Comparison of ENCODE assay signal across 17 cellular contexts in the genomic region with DNA sequence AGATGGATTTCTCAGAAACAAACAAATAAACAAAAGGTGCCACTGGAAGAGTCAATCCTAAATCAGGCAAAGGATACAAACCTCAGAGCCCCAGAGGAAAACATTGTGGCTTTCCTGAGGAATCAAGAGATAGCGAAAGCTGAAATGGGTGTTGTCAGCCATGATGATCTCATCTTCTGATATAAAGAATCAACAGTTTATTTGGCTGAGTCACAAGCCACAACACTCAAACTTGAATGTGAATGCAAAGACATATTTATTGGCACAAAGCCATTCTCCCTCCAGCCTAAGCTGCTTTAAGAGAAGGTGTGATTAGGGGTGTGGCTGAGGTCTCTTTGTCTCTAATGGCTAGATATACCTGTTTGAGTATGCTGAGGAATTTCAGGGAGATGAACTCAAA.
DNase-seq lines count a peak whose midpoint lies in the region; ATAC-seq and TF ChIP-seq lines count a peak whose summit lies in the region.
"Had no signal": no experiment of that assay in that cellular context is flagged by ENCODE, and none has a peak within 500 bp of the region (broad histone marks: within the 10 kb centered on the region; RNA-seq: fewer than 3 reads in every experiment).

No MANE protein-coding gene starts in this region.

- peak; percentile 19 for DNase-seq in AG08395 (ENCODE audit: low spot score)
- DNase-seq in RWPE2 (ENCODE audit: low spot score) = peak; percentile 77
- DNase-seq in fibroblast of peridontal ligament (ENCODE audit: extremely low read depth) = peak; percentile 29
- DNase-seq in retina = no peak
- DNase-seq in NCI-H1694 treated with DMSO at 0.1 percent for 48 hours (lab: John Stamatoyannopoulos, UW) = no peak
- DNase-seq: KG1; kidney; NCI-H446; stimulated activated CD4-positive, alpha-beta T cell treated with anti-CD3 and anti-CD28 coated beads, Interleukin-12 subunit alpha, Interleukin-12 subunit beta, amount 100 ng/mL, for 4 hours had no signal

- CTCF ChIA-PET in HEK293 (lab: Yijun Ruan, JAX) = interaction anchor here (0.6 kb wide), 2 partner anchors 449 to 610 kb away, joined by 3 read pairs; no protein-coding TSS in a partner anchor

- H3K36me3 ChIP-seq in HEK293 (ENCODE audit: control insufficient read depth in 2 of 2, insufficient read depth in 1 of 2, low read length in 2 of 2) (no peaks in the 10 kb centered on the region), RWPE2 (ENCODE audit: low read depth) (no peaks in the 10 kb centered on the region)

- H3K27me3 ChIP-seq in RWPE2 (ENCODE audit: insufficient read depth, poor library complexity, severe bottlenecking) = no peaks in the 10 kb centered on the region

- H3K27ac ChIP-seq in HEK293 (ENCODE audit: extremely low read depth, low read depth, low read length) = no peak overlapping the region
- peak overlapping the region; percentile 20 for H3K27ac ChIP-seq in RWPE2 (ENCODE audit: poor library complexity, severe bottlenecking)
- H3K27ac ChIP-seq: C4-2B had no signal

- no peak overlapping the region for H3K4me3 Mint-ChIP-seq in stimulated activated memory B cell treated with anti-CD40 and anti-IgM and Interleukin-4, amounts not matched to agents 10 μg/mL and 1 μg/mL and 100 μg/mL, for 72 hours
- H3K4me3 Mint-ChIP-seq: activated T-helper 1 cell treated with anti-CD3 and anti-CD28 coated beads, Interleukin-12 subunit alpha, Interleukin-12 subunit beta, Interleukin-2, Interleukin-4 antibody, amounts not matched to agents 30 ng/mL and 10 ng/mL and 1 ng/mL, durations not matched to agents 14 hours and 24 hours and 36 hours; central memory CD8-positive, alpha-beta T cell; nephron had no signal

- H3K9me3 ChIP-seq in HEK293 (ENCODE audit: control insufficient read depth, insufficient read depth, low read depth, low read length) (no peaks in the 10 kb centered on the region), RWPE2 (ENCODE audit: severe bottlenecking) (no peaks in the 10 kb centered on the region)

- H3K9me3 Mint-ChIP-seq in stimulated activated memory B cell treated with anti-CD40 and anti-IgM and Interleukin-4, amounts not matched to agents 10 μg/mL and 1 μg/mL and 100 μg/mL, for 72 hours = no peaks in the 10 kb centered on the region
- H3K9me3 Mint-ChIP-seq: activated T-helper 1 cell treated with anti-CD3 and anti-CD28 coated beads, Interleukin-12 subunit alpha, Interleukin-12 subunit beta, Interleukin-2, Interleukin-4 antibody, amounts not matched to agents 30 ng/mL and 10 ng/mL and 1 ng/mL, durations not matched to agents 14 hours and 24 hours and 36 hours; central memory CD8-positive, alpha-beta T cell; nephron had no signal

- no peak overlapping the region for H3K27ac Mint-ChIP-seq in stimulated activated memory B cell treated with anti-CD40 and anti-IgM and Interleukin-4, amounts not matched to agents 10 μg/mL and 1 μg/mL and 100 μg/mL, for 72 hours
- H3K27ac Mint-ChIP-seq: activated T-helper 1 cell treated with anti-CD3 and anti-CD28 coated beads, Interleukin-12 subunit alpha, Interleukin-12 subunit beta, Interleukin-2, Interleukin-4 antibody, amounts not matched to agents 30 ng/mL and 10 ng/mL and 1 ng/mL, durations not matched to agents 14 hours and 24 hours and 36 hours; nephron had no signal

- H3K4me1 Mint-ChIP-seq in stimulated activated memory B cell treated with anti-CD40 and anti-IgM and Interleukin-4, amounts not matched to agents 10 μg/mL and 1 μg/mL and 100 μg/mL, for 72 hours = no peaks in the 10 kb centered on the region
- H3K4me1 Mint-ChIP-seq: central memory CD8-positive, alpha-beta T cell had no signal

- H3K4me3 ChIP-seq in HEK293 (ENCODE audit: low read depth, low read length) (no peak overlapping the region), RWPE2 (ENCODE audit: severe bottlenecking) (no peak overlapping the region)

- H3K27me3 Mint-ChIP-seq in stimulated activated memory B cell treated with anti-CD40 and anti-IgM and Interleukin-4, amounts not matched to agents 10 μg/mL and 1 μg/mL and 100 μg/mL, for 72 hours = no peaks in the 10 kb centered on the region

- H3K4me1 ChIP-seq in HEK293 (ENCODE audit: control insufficient read depth, insufficient read depth, low read length) = no peaks in the 10 kb centered on the region
- peaks cover 14% of the 10 kb centered on the region for H3K4me1 ChIP-seq in RWPE2 (ENCODE audit: insufficient read depth, poor library complexity, severe bottlenecking)

- ATAC-seq in RWPE2 (ENCODE audit: low read depth) (peak; percentile 96), HG03469 (IDR thresholded peaks at IDR 0.05; ENCODE audit: unreplicated experiment) (no peak)
- no peak for ATAC-seq in stimulated activated memory B cell treated with anti-CD40 and anti-IgM and Interleukin-4, amounts not matched to agents 10 μg/mL and 1 μg/mL and 100 μg/mL, for 72 hours
- ATAC-seq: activated CD4-positive, CD25-positive, alpha-beta regulatory T cell treated with anti-CD3 and anti-CD28 coated beads, Interleukin-2, amount 50 U/mL, for 24 hours had no signal

- no peaks in the 10 kb centered on the region for H3K36me3 Mint-ChIP-seq in stimulated activated memory B cell treated with anti-CD40 and anti-IgM and Interleukin-4, amounts not matched to agents 10 μg/mL and 1 μg/mL and 100 μg/mL, for 72 hours

- TF ChIP-seq CTCF in HEK293 (tag by site-specific recombination; IDR thresholded peaks at IDR 0.05) = no peak
- TF ChIP-seq CTCF in RWPE2 (IDR thresholded peaks at IDR 0.05; ENCODE audit: poor library complexity, severe bottlenecking) = no peak

- POLR2A ChIA-PET in HEK293 (lab: Yijun Ruan, JAX) = no interaction called here

TF ChIP-seq in HEK293, 187 proteins besides CTCF, POLR2A, EP300 and RAD21 (continues in another document):
- TF ChIP-seq IKZF3 (tag by site-specific recombination; IDR thresholded peaks at IDR 0.05) (no peak), ZBTB21 (tag by site-specific recombination; IDR thresholded peaks at IDR 0.05) (no peak), ZNF707 (tag by site-specific recombination; IDR thresholded peaks at IDR 0.05) (no peak), ZNF501 (tag by site-specific recombination; IDR thresholded peaks at IDR 0.05) (no peak), ZNF155 (tag by site-specific recombination; IDR thresholded peaks at IDR 0.05) (no peak), ZNF214 (tag by site-specific recombination; IDR thresholded peaks at IDR 0.05; ENCODE audit: borderline replicate concordance) (no peak), ZNF335 (tag by site-specific recombination; conservative IDR thresholded peaks at IDR 0.05) (0 out of 2 replicates have a peak, but pooled peaks have one; percentile 35), SCRT2 (tag by site-specific recombination; IDR thresholded peaks at IDR 0.05) (peak; percentile 91), ZNF157 (tag by site-specific recombination; IDR thresholded peaks at IDR 0.05) (no peak), ZNF350 (tag by site-specific recombination; IDR thresholded peaks at IDR 0.05) (no peak), ZNF629 (tag by site-specific recombination; IDR thresholded peaks at IDR 0.05) (0 out of 2 replicates have a peak, but pooled peaks have one; percentile 20), KLF10 (tag by site-specific recombination; IDR thresholded peaks at IDR 0.05) (peak; percentile 77), ZNF473 (tag by site-specific recombination; IDR thresholded peaks at IDR 0.05) (no peak), TRIM28 (IDR thresholded peaks at IDR 0.05; ENCODE audit: borderline replicate concordance, low read length) (no peak)
- TF ChIP-seq, protein P1, sequence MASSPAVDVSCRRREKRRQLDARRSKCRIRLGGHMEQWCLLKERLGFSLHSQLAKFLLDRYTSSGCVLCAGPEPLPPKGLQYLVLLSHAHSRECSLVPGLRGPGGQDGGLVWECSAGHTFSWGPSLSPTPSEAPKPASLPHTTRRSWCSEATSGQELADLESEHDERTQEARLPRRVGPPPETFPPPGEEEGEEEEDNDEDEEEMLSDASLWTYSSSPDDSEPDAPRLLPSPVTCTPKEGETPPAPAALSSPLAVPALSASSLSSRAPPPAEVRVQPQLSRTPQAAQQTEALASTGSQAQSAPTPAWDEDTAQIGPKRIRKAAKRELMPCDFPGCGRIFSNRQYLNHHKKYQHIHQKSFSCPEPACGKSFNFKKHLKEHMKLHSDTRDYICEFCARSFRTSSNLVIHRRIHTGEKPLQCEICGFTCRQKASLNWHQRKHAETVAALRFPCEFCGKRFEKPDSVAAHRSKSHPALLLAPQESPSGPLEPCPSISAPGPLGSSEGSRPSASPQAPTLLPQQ (tag by site-specific recombination; IDR thresholded peaks at IDR 0.05) = peak; percentile 84
- TF ChIP-seq, protein P2, sequence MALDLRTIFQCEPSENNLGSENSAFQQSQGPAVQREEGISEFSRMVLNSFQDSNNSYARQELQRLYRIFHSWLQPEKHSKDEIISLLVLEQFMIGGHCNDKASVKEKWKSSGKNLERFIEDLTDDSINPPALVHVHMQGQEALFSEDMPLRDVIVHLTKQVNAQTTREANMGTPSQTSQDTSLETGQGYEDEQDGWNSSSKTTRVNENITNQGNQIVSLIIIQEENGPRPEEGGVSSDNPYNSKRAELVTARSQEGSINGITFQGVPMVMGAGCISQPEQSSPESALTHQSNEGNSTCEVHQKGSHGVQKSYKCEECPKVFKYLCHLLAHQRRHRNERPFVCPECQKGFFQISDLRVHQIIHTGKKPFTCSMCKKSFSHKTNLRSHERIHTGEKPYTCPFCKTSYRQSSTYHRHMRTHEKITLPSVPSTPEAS (tag by site-specific recombination; IDR thresholded peaks at IDR 0.05) = no peak
- TF ChIP-seq, protein P3, sequence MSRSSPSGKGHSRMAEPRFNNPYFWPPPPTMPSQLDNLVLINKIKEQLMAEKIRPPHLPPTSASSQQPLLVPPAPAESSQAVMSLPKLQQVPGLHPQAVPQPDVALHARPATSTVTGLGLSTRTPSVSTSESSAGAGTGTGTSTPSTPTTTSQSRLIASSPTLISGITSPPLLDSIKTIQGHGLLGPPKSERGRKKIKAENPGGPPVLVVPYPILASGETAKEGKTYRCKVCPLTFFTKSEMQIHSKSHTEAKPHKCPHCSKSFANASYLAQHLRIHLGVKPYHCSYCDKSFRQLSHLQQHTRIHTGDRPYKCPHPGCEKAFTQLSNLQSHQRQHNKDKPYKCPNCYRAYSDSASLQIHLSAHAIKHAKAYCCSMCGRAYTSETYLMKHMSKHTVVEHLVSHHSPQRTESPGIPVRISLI (tag by site-specific recombination; IDR thresholded peaks at IDR 0.05) = no peak

Comparison
In these comparisons a context has a peak if more than half of its experiments do, and no peak if none do; other contexts are left out.
1. DNase-seq: peak in AG08395 (single experiment), RWPE2 (single experiment) and fibroblast of peridontal ligament (single experiment); none in retina (single experiment) and NCI-H1694 treated with DMSO at 0.1 percent for 48 hours (single experiment).